Comparison of ENCODE assay signal across 23 cellular contexts in genomic region chr1:230694991-230695390, GRCh38. TPM values are rescaled to one million over a fixed set of nuclear protein-coding genes. Genes with fewer than 3 reads are reported as not detected.
"Had no signal": no experiment of that assay in that cellular context is flagged by ENCODE, and none has a peak within 500 bp of the region (broad histone marks: within the 10 kb centered on the region; RNA-seq: fewer than 3 reads in every experiment).

No MANE protein-coding gene starts in this region.

- H3K4me3 ChIP-seq: hepatocyte, lower lobe of right lung, tibial artery had no signal

- H3K9me3 ChIP-seq: lower lobe of right lung, tibial artery had no signal

- H2AFZ ChIP-seq: hepatocyte had no signal

- H3K4me2 ChIP-seq: hepatocyte had no signal

- H3K27ac ChIP-seq: hepatocyte, lower lobe of right lung, tibial artery had no signal

- FAIRE-seq: islet of Langerhans, urothelium cell line had no signal

- H3K27me3 ChIP-seq: hepatocyte, tibial artery had no signal

- DNase-seq: activated CD4-positive, alpha-beta memory T cell treated with anti-CD3 and anti-CD28 coated beads for 36 hours; activated CD4-positive, alpha-beta T cell treated with anti-CD3 and anti-CD28 coated beads for 36 hours; activated naive CD8-positive, alpha-beta T cell treated with anti-CD3 and anti-CD28 coated beads for 36 hours; activated T-cell treated with anti-CD3 and anti-CD28 coated beads for 4 hours; amniotic stem cell; cerebellar nuclear complex; effector memory CD8-positive, alpha-beta T cell; left cardiac atrium; lower lobe of right lung; nucleus accumbens; stimulated activated CD4-positive, alpha-beta T cell treated with anti-CD3 and anti-CD28 coated beads, Interleukin-12 subunit alpha, Interleukin-12 subunit beta, amount 100 ng/mL, for 4 hours; stimulated activated CD4-positive, alpha-beta T cell treated with anti-CD3 and anti-CD28 coated beads, Interleukin-1b, Interleukin-23, amount 100 ng/mL, for 48 hours; stimulated activated naive CD4-positive, alpha-beta T cell treated with Interleukin-2 at 50 U/mL for 16 hours; tibial artery had no signal

- H3K4me1 ChIP-seq: lower lobe of right lung, tibial artery had no signal

- ATAC-seq: activated CD4-positive, alpha-beta T cell treated with anti-CD3 and anti-CD28 coated beads for 36 hours; effector memory CD8-positive, alpha-beta T cell; left cardiac atrium; WTC11 had no signal

RNA-seq across cellular contexts. Expression of gene AGT, which starts 18.9 kb away (rescaled TPM):
- total RNA-seq: activated CD4-positive, alpha-beta memory T cell treated with anti-CD3 and anti-CD28 coated beads for 36 hours; activated CD4-positive, alpha-beta T cell treated with anti-CD3 and anti-CD28 coated beads for 36 hours; activated naive CD8-positive, alpha-beta T cell treated with anti-CD3 and anti-CD28 coated beads for 36 hours; activated T-helper 1 cell treated with anti-CD3 and anti-CD28 coated beads, Interleukin-12 subunit alpha, Interleukin-12 subunit beta, Interleukin-2, Interleukin-4 antibody, amounts not matched to agents 30 ng/mL and 10 ng/mL and 1 ng/mL, durations not matched to agents 14 hours and 24 hours and 36 hours; fibroblast of villous mesenchyme; glomerular endothelial cell; T-helper 2 cell treated with Interferon-gamma antibody and Interleukin-4, amounts not matched to agents 100 ng/mL and 5 ng/mL, for 36 hours had no signal

RNA-seq across cellular contexts. Expression of gene CAPN9, which starts 52.2 kb away (rescaled TPM):
- total RNA-seq: activated CD4-positive, alpha-beta memory T cell treated with anti-CD3 and anti-CD28 coated beads for 36 hours; activated CD4-positive, alpha-beta T cell treated with anti-CD3 and anti-CD28 coated beads for 36 hours; activated naive CD8-positive, alpha-beta T cell treated with anti-CD3 and anti-CD28 coated beads for 36 hours; activated T-helper 1 cell treated with anti-CD3 and anti-CD28 coated beads, Interleukin-12 subunit alpha, Interleukin-12 subunit beta, Interleukin-2, Interleukin-4 antibody, amounts not matched to agents 30 ng/mL and 10 ng/mL and 1 ng/mL, durations not matched to agents 14 hours and 24 hours and 36 hours; fibroblast of villous mesenchyme; glomerular endothelial cell; subcutaneous adipose tissue; T-helper 2 cell treated with Interferon-gamma antibody and Interleukin-4, amounts not matched to agents 100 ng/mL and 5 ng/mL, for 36 hours; WTC11 had no signal
